Comparison of ENCODE assay signal across 8 cellular contexts in genomic region chr2:222424281-222424728, GRCh38. TPM values are rescaled to one million over a fixed set of nuclear protein-coding genes. Genes with fewer than 3 reads are reported as not detected.
A peak's percentile ranks its signal among the peaks of the same experiment; 100 is the strongest.
DNase-seq lines count a peak whose midpoint lies in the region; ATAC-seq and TF ChIP-seq lines count a peak whose summit lies in the region.

A gene with protein sequence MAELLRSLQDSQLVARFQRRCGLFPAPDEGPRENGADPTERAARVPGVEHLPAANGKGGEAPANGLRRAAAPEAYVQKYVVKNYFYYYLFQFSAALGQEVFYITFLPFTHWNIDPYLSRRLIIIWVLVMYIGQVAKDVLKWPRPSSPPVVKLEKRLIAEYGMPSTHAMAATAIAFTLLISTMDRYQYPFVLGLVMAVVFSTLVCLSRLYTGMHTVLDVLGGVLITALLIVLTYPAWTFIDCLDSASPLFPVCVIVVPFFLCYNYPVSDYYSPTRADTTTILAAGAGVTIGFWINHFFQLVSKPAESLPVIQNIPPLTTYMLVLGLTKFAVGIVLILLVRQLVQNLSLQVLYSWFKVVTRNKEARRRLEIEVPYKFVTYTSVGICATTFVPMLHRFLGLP (plus strand): TSS chr2:222424543. CDS start chr2:222424603, 60 bp downstream.

- H3K27me3 ChIP-seq in PC-9 (ENCODE audit: insufficient read depth, low read depth) (no peaks in the 10 kb centered on the region), mesenchymal stem cell (ENCODE audit: control insufficient read depth in 1 of 2, insufficient read depth in 1 of 2, low read length in 2 of 2) (peaks cover 36 to 58% of the 10 kb centered on the region in 2 experiments), thyroid gland (no peaks in the 10 kb centered on the region)

- intact Hi-C loops in PC-9 (cut with micrococcal nuclease; ENCODE audit: unreplicated experiment), result loop anchor here (5.0 kb wide), 4 partner anchors 58 to 148 kb away; a partner anchor contains a TSS
- intact Hi-C loops in thyroid gland (cut with DNase I), result no loop called here

- H3K4me3 Mint-ChIP-seq in central memory CD8-positive, alpha-beta T cell, result peak within 1 kb of the TSS; percentile 91

- H3K27ac Mint-ChIP-seq in central memory CD8-positive, alpha-beta T cell (ENCODE audit: low read depth), result peak within 1 kb of the TSS; percentile 84

- H4K91ac ChIP-seq in mesenchymal stem cell (ENCODE audit: low read length), result no peak within 1 kb of the TSS

- H4K20me1 ChIP-seq in PC-9 (ENCODE audit: insufficient read depth), result no peaks in the 10 kb centered on the region

- peaks cover 26% of the 10 kb centered on the region for H3K27me3 Mint-ChIP-seq in central memory CD8-positive, alpha-beta T cell

- no peak within 1 kb of the TSS for H3K14ac ChIP-seq in mesenchymal stem cell (ENCODE audit: low read length in 2 of 2)

- no peaks in the 10 kb centered on the region for H3K9me2 ChIP-seq in PC-9 (ENCODE audit: insufficient read depth)

- H3K4me1 Mint-ChIP-seq in central memory CD8-positive, alpha-beta T cell, result peaks cover 29% of the 10 kb centered on the region

- H3K4me2 ChIP-seq in PC-9 (peak within 1 kb of the TSS; percentile 76), mesenchymal stem cell (ENCODE audit: low read length, poor library complexity, severe bottlenecking) (peak within 1 kb of the TSS; percentile 90)

- H3K27ac ChIP-seq in PC-9 (no peak within 1 kb of the TSS), mesenchymal stem cell (ENCODE audit: low read length, poor library complexity, severe bottlenecking) (no peak within 1 kb of the TSS), thyroid gland (peak within 1 kb of the TSS; percentile 67 to 89 (median 86))

- no peak within 1 kb of the TSS for H2BK12ac ChIP-seq in mesenchymal stem cell (ENCODE audit: low read length in 2 of 2)

- no peak within 1 kb of the TSS for H2BK120ac ChIP-seq in mesenchymal stem cell (ENCODE audit: low read depth, low read length)

- TF ChIP-seq POLR2A in thyroid gland (IDR thresholded peaks at IDR 0.05), result peak in 1 of 2 donors; percentile 64

- no peaks in the 10 kb centered on the region for H3K9me3 ChIP-seq in PC-9 (ENCODE audit: insufficient read depth, low read depth)
- H3K9me3 ChIP-seq in mesenchymal stem cell (ENCODE audit: control insufficient read depth, low read length), result peaks cover 5% of the 10 kb centered on the region
- no peaks in the 10 kb centered on the region for H3K9me3 ChIP-seq in thyroid gland

- H3K9ac ChIP-seq in mesenchymal stem cell (ENCODE audit: low read length), result no peak within 1 kb of the TSS

- ATAC-seq in GM18858 (IDR thresholded peaks at IDR 0.05; ENCODE audit: unreplicated experiment), result peak; percentile 14
- ATAC-seq in central memory CD8-positive, alpha-beta T cell (replicated peaks; ENCODE audit: extremely low read depth, poor library complexity, severe bottlenecking), result peak; percentile 26

- H3K9me3 Mint-ChIP-seq in central memory CD8-positive, alpha-beta T cell, result no peaks in the 10 kb centered on the region

- POLR2A ChIA-PET in HEK293T (lab: Yijun Ruan, JAX) (no interaction called here), PC-9 (lab: Charles Lee; ENCODE audit: unreplicated experiment) (interaction anchor here (0.6 kb wide), 1 partner anchor 55 kb away, joined by 4 read pairs; no protein-coding TSS in a partner anchor)

- no TSS peak for BruUV-seq in PC-9 (replicated peaks; lab: Mats Ljungman, UMichigan)

- under 1% methylated on average over 29 of the region's 61 CpGs for WGBS in mesenchymal stem cell
- WGBS in thyroid gland, 2 donors, result 1 to 5% methylated on average over 12 to 21 of the region's 61 CpGs

- no peak for TF ChIP-seq CTCF in PC-9 (conservative IDR thresholded peaks at IDR 0.05)
- TF ChIP-seq CTCF in thyroid gland (IDR thresholded peaks at IDR 0.05), result no peak

- peak within 1 kb of the TSS; percentile 68 for H2BK15ac ChIP-seq in mesenchymal stem cell (ENCODE audit: low read depth, poor library complexity, severe bottlenecking)

- H2AFZ ChIP-seq in PC-9 (peak within 1 kb of the TSS; percentile 82), mesenchymal stem cell (ENCODE audit: low read depth, low read length) (no peak within 1 kb of the TSS)

- no peak within 1 kb of the TSS for H3K4ac ChIP-seq in mesenchymal stem cell (ENCODE audit: low read depth in 1 of 2, low read length in 2 of 2)

- no peak within 1 kb of the TSS for H2AK5ac ChIP-seq in mesenchymal stem cell (ENCODE audit: low read length, severe bottlenecking)

- H3F3A ChIP-seq in PC-9 (ENCODE audit: insufficient read depth, low read depth), result peaks cover 16% of the 10 kb centered on the region

- peak within 1 kb of the TSS in 1 of 2 experiments; percentile 29 for H3K18ac ChIP-seq in mesenchymal stem cell (ENCODE audit: low read depth in 1 of 2, low read length in 2 of 2)

- H3K4me1 ChIP-seq in PC-9 (replicated peaks; ENCODE audit: insufficient read depth) (peaks cover 31% of the 10 kb centered on the region), mesenchymal stem cell (ENCODE audit: control insufficient read depth, insufficient read depth, low read depth, low read length) (peaks cover 17% of the 10 kb centered on the region), thyroid gland (peaks cover 7 to 21% of the 10 kb centered on the region in 2 donors)

- H3K4me3 ChIP-seq in PC-9 (peak within 1 kb of the TSS; percentile 54), mesenchymal stem cell (ENCODE audit: insufficient read depth in 1 of 2, low read depth in 1 of 2, low read length in 2 of 2) (peak within 1 kb of the TSS in 1 of 2 experiments; percentile 48), thyroid gland (replicated peaks in 1 of 3) (peak within 1 kb of the TSS; percentile 14 to 69 (median 55))

- DNase-seq in HEK293T (ENCODE audit: extremely low spot score) (peak; percentile 33), PC-9 (peak; percentile 53 to 64), mesenchymal stem cell (no peak), thyroid gland (peak; percentile 69), pons (ENCODE audit: low spot score) (no peak), H4 (ENCODE audit: low spot score) (no peak)
- no peak for DNase-seq in central memory CD8-positive, alpha-beta T cell (ENCODE audit: low spot score in 2 of 2)

- CTCF ChIA-PET in HEK293T (lab: Yijun Ruan, JAX) (no interaction called here), PC-9 (lab: Charles Lee) (no interaction called here)

- H3K36me3 Mint-ChIP-seq in central memory CD8-positive, alpha-beta T cell (ENCODE audit: insufficient read depth), result peaks cover 3% of the 10 kb centered on the region

- H3K79me1 ChIP-seq in mesenchymal stem cell (replicated peaks; ENCODE audit: low read length, poor library complexity, severe bottlenecking), result no peaks in the 10 kb centered on the region

- no peak within 1 kb of the TSS for H2BK5ac ChIP-seq in mesenchymal stem cell (ENCODE audit: low read depth, low read length, poor library complexity, severe bottlenecking)

- H3K36me3 ChIP-seq in PC-9 (ENCODE audit: low read depth) (no peaks in the 10 kb centered on the region), mesenchymal stem cell (ENCODE audit: control insufficient read depth in 1 of 2, insufficient read depth in 2 of 2, low read depth in 1 of 2, low read length in 2 of 2) (no peaks in the 10 kb centered on the region), thyroid gland (no peaks in the 10 kb centered on the region)

- no peaks in the 10 kb centered on the region for H3K79me2 ChIP-seq in PC-9 (ENCODE audit: low read depth)

- H3K23ac ChIP-seq in mesenchymal stem cell (ENCODE audit: low read length in 2 of 2), result peak within 1 kb of the TSS in 1 of 2 experiments; percentile 36

- H4K8ac ChIP-seq in mesenchymal stem cell (ENCODE audit: low read length), result no peak within 1 kb of the TSS

TF ChIP-seq in HEK293T, 16 proteins besides CTCF, POLR2A, EP300 and RAD21:
- TF ChIP-seq CTBP1 (IDR thresholded peaks at IDR 0.05; ENCODE audit: borderline replicate concordance), result no peak
- no peak for TF ChIP-seq ZNF384 (IDR thresholded peaks at IDR 0.05)
- TF ChIP-seq NFRKB (IDR thresholded peaks at IDR 0.05), result no peak
- no peak for TF ChIP-seq SP1 (IDR thresholded peaks at IDR 0.05)
- no peak for TF ChIP-seq PKNOX1 (IDR thresholded peaks at IDR 0.05)
- TF ChIP-seq FOXK2 (IDR thresholded peaks at IDR 0.05), result no peak
- no peak for TF ChIP-seq FOXA1 (IDR thresholded peaks at IDR 0.05)
- TF ChIP-seq ARNT (IDR thresholded peaks at IDR 0.05), result no peak
- no peak for TF ChIP-seq TARDBP (IDR thresholded peaks at IDR 0.05)
- TF ChIP-seq L3MBTL2 (conservative IDR thresholded peaks at IDR 0.05), result no peak
- TF ChIP-seq ELF4 (IDR thresholded peaks at IDR 0.05), result no peak
- no peak for TF ChIP-seq HDGF (IDR thresholded peaks at IDR 0.05; ENCODE audit: borderline replicate concordance)
- TF ChIP-seq LEF1 (IDR thresholded peaks at IDR 0.05; ENCODE audit: borderline replicate concordance), result no peak
- no peak for TF ChIP-seq SUZ12 (IDR thresholded peaks at IDR 0.05)
- TF ChIP-seq FOXM1 (IDR thresholded peaks at IDR 0.05; ENCODE audit: borderline replicate concordance), result no peak
- no peak for TF ChIP-seq BHLHE40 (IDR thresholded peaks at IDR 0.05; ENCODE audit: borderline replicate concordance)

RNA-seq across cellular contexts. Expression of the gene that starts here (rescaled TPM):
- total RNA-seq in PC-9 (2021) (0.57 and 1.1 TPM in 2 replicates), thyroid gland (10 to 100 TPM; 33.7 to 53.7 (median 46.6) TPM)
- polyA plus RNA-seq in mesenchymal stem cell (2013, experiment 1 of 2), result 0.03 TPM
- polyA plus RNA-seq in mesenchymal stem cell (2013, experiment 2 of 2), result 0.04 TPM
- not detected in 2 replicates for total RNA-seq in H4 (2014; rRNA removed; shearing (Covaris generic))

Comparison
In these comparisons a context has a peak if more than half of its experiments do, and no peak if none do; other contexts are left out.
1. RNA of the gene that starts here (total RNA-seq): 33.7 to 53.7 TPM in thyroid gland; 0.57 to 1.1 TPM in PC-9 and not detected in H4; every median in the first group is over 10 times any median in the second.
2. DNase-seq: peak in HEK293T (single experiment), PC-9 (2 of 2) and thyroid gland (2 of 2); none in central memory CD8-positive, alpha-beta T cell (0 of 2), mesenchymal stem cell (single experiment), pons (single experiment) and H4 (single experiment).
3. H3K27ac ChIP-seq: peak in thyroid gland (3 of 3); none in PC-9 (single experiment) and mesenchymal stem cell (single experiment).